Comparison of ENCODE assay signal across 8 cellular contexts in the genomic region with DNA sequence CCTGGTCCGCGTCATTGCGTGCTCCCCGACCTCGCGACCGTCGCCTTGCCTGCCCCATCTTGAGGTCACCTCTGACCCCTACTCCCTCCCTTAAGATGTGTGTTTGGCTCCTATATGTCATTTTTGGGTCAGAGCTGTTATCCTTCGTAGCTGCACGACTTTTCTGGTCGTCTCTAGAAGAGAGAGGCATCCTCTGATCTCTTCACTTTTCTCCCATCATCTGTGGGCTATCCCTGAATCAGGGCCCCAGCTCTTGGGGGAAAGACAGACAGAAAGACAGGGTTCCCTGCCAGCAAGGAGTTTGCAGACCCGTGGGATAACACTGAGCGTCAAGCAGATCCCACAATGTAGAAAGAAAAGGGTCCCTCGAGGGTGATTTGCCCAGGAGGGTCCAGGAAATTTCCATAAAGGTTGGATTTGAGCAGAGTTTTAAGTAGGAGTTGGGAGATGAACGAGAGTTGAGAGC. TPM values are rescaled to one million over a fixed set of nuclear protein-coding genes. Genes with fewer than 3 reads are reported as not detected.
DNase-seq lines count a peak whose midpoint lies in the region; ATAC-seq and TF ChIP-seq lines count a peak whose summit lies in the region.

No MANE protein-coding gene starts in this region.

- peaks cover 40% of the 10 kb centered on the region for H3K36me3 Mint-ChIP-seq in dendritic cell treated with granulocyte-macrophage colony-stimulating factor and Interleukin-4, amounts not matched to agents 40 ng/mL and 50 ng/mL, for 4 days (ENCODE audit: low read depth)
- H3K36me3 Mint-ChIP-seq in nephron progenitor cell (ENCODE audit: low read depth), result peaks cover 44% of the 10 kb centered on the region

- TF ChIP-seq CTCF in BE2C (IDR thresholded peaks at IDR 0.05; ENCODE audit: low read depth, low read length) (no peak), Loucy (conservative IDR thresholded peaks at IDR 0.05; ENCODE audit: low read length) (no peak), nephron progenitor cell (IDR thresholded peaks at IDR 0.05) (no peak)

- peak overlapping the region; percentile 80 for H3K4me2 ChIP-seq in Loucy (ENCODE audit: low read depth, low read length, poor library complexity, severe bottlenecking)

- H3K4me3 ChIP-seq in BE2C (ENCODE audit: low read depth, low read length) (peak overlapping the region; percentile 85), Loucy (ENCODE audit: low read length, poor library complexity, severe bottlenecking) (peak overlapping the region; percentile 94)

- DNase-seq in BE2C (no peak), nephron progenitor cell (no peak), GF-D8 (lab: John Stamatoyannopoulos, UW) (no peak), ureter (ENCODE audit: low spot score) (no peak), HuH-7.5 (ENCODE audit: low spot score) (no peak)

- peak overlapping the region; percentile 95 for H3K9ac ChIP-seq in Loucy (ENCODE audit: low read depth, low read length, poor library complexity, severe bottlenecking)

- H3K4me1 Mint-ChIP-seq in dendritic cell treated with granulocyte-macrophage colony-stimulating factor and Interleukin-4, amounts not matched to agents 40 ng/mL and 50 ng/mL, for 4 days (ENCODE audit: low read depth), result peaks cover 51% of the 10 kb centered on the region
- H3K4me1 Mint-ChIP-seq in nephron progenitor cell, result peaks cover 31% of the 10 kb centered on the region

- H3K9me2 ChIP-seq in Loucy (replicated peaks; ENCODE audit: low read depth, low read length), result no peaks in the 10 kb centered on the region

- H3K4me3 Mint-ChIP-seq in dendritic cell treated with granulocyte-macrophage colony-stimulating factor and Interleukin-4, amounts not matched to agents 40 ng/mL and 50 ng/mL, for 4 days, result peak overlapping the region; percentile 99
- H3K4me3 Mint-ChIP-seq in nephron progenitor cell, result peak overlapping the region; percentile 95

- peak overlapping the region; percentile 97 for H3K27ac Mint-ChIP-seq in dendritic cell treated with granulocyte-macrophage colony-stimulating factor and Interleukin-4, amounts not matched to agents 40 ng/mL and 50 ng/mL, for 4 days
- peak overlapping the region; percentile 93 for H3K27ac Mint-ChIP-seq in nephron progenitor cell

- H2AFZ ChIP-seq in Loucy (ENCODE audit: low read length), result peak overlapping the region; percentile 77

- H3K36me3 ChIP-seq in BE2C (no peaks in the 10 kb centered on the region), Loucy (ENCODE audit: insufficient read depth, low read length) (no peaks in the 10 kb centered on the region)

- H3K9me3 ChIP-seq in BE2C (no peaks in the 10 kb centered on the region), Loucy (ENCODE audit: insufficient read depth, low read depth, low read length) (no peaks in the 10 kb centered on the region)

- H3K27me3 ChIP-seq in BE2C, result no peaks in the 10 kb centered on the region
- H3K27me3 ChIP-seq in Loucy (ENCODE audit: insufficient read depth, low read length, poor library complexity, severe bottlenecking), result no peaks in the 10 kb centered on the region

- H3K27me3 Mint-ChIP-seq in dendritic cell treated with granulocyte-macrophage colony-stimulating factor and Interleukin-4, amounts not matched to agents 40 ng/mL and 50 ng/mL, for 4 days, result peaks cover 17% of the 10 kb centered on the region
- no peaks in the 10 kb centered on the region for H3K27me3 Mint-ChIP-seq in nephron progenitor cell (ENCODE audit: low read depth, poor library complexity)

- H3K4me1 ChIP-seq in BE2C (no peaks in the 10 kb centered on the region), Loucy (ENCODE audit: insufficient read depth, low read length, poor library complexity, severe bottlenecking) (peaks cover 56% of the 10 kb centered on the region)

- no peaks in the 10 kb centered on the region for H3K9me3 Mint-ChIP-seq in dendritic cell treated with granulocyte-macrophage colony-stimulating factor and Interleukin-4, amounts not matched to agents 40 ng/mL and 50 ng/mL, for 4 days
- H3K9me3 Mint-ChIP-seq in nephron progenitor cell, result peaks cover 30% of the 10 kb centered on the region

- peaks cover 53% of the 10 kb centered on the region for H3K79me2 ChIP-seq in Loucy (ENCODE audit: insufficient read depth, low read length)

- intact Hi-C loops in dendritic cell treated with granulocyte-macrophage colony-stimulating factor and Interleukin-4, amounts not matched to agents 40 ng/mL and 50 ng/mL, for 4 days (cut with micrococcal nuclease), result loop anchor here (2.0 to 5.0 kb wide), 3 partner anchors 14 to 605 kb away; partner anchors contain the start of genes C6orf120, PSMB1, TBP and WDR27

- no peak for ATAC-seq in GM21529 (IDR thresholded peaks at IDR 0.05; ENCODE audit: unreplicated experiment)

- H3F3A ChIP-seq in Loucy (ENCODE audit: low read depth), result no peaks in the 10 kb centered on the region

- H4K20me1 ChIP-seq in Loucy (ENCODE audit: insufficient read depth, low read length, poor library complexity, severe bottlenecking), result peaks cover 40% of the 10 kb centered on the region

RNA-seq across cellular contexts. Expression of gene FAM120B, which starts 0.6 kb away (rescaled TPM):
- polyA plus RNA-seq in BE2C (2012; ENCODE audit: insufficient read depth, insufficient read length, low read depth), result 32.9 TPM
- 54.5 TPM for total RNA-seq in ureter

RNA-seq across cellular contexts. Expression of gene DLL1, which starts 16.2 kb away (rescaled TPM):
- polyA plus RNA-seq in BE2C (2012; ENCODE audit: insufficient read depth, insufficient read length, low read depth), result 0.37 TPM
- total RNA-seq in ureter, result 16.1 TPM
